In genomic region chr9:37026085-37026935, GRCh38 we compare ENCODE assay signal across 8 cellular contexts. TPM values are rescaled to one million over a fixed set of nuclear protein-coding genes. Genes with fewer than 3 reads are reported as not detected.
DNase-seq lines count a peak whose midpoint lies in the region; ATAC-seq, FAIRE-seq and TF ChIP-seq lines count a peak whose summit lies in the region.

No MANE protein-coding gene starts in this region.

- H3K4me3 Mint-ChIP-seq in CD8-positive, alpha-beta memory T cell = peak overlapping the region in 6 of 7 donors; percentile 37 to 90 (median 64)
- peak overlapping the region; percentile 69 for H3K4me3 Mint-ChIP-seq in activated T-cell treated with anti-CD3 and anti-CD28 coated beads, Interleukin-2, amount 50 U/mL, for 24 hours

- H3K4me1 Mint-ChIP-seq in CD8-positive, alpha-beta memory T cell = peaks cover 28 to 56% (median 37%) of the 10 kb centered on the region in 3 donors
- peaks cover 43% of the 10 kb centered on the region for H3K4me1 Mint-ChIP-seq in activated T-cell treated with anti-CD3 and anti-CD28 coated beads, Interleukin-2, amount 50 U/mL, for 24 hours (ENCODE audit: low read depth)

- CTCF ChIA-PET in CD8-positive, alpha-beta memory T cell (lab: Charles Lee) = no interaction called here

- H3K36me3 Mint-ChIP-seq in CD8-positive, alpha-beta memory T cell = peaks cover 0 to 5% (median 0%) of the 10 kb centered on the region in 3 donors
- H3K36me3 Mint-ChIP-seq in activated T-cell treated with anti-CD3 and anti-CD28 coated beads, Interleukin-2, amount 50 U/mL, for 24 hours (ENCODE audit: low read depth) = no peaks in the 10 kb centered on the region

- POLR2A ChIA-PET in CD8-positive, alpha-beta memory T cell (lab: Charles Lee) = interaction anchor here (0.6 kb wide), 1 partner anchor 1946 kb away, joined by 3 read pairs; the partner anchor contains the start of gene FANCG

- H3K4me3 ChIP-seq in CD8-positive, alpha-beta memory T cell (ENCODE audit: low read length) = peak overlapping the region; percentile 31
- H3K4me3 ChIP-seq in muscle layer of duodenum (ENCODE audit: low read depth in 1 of 2, low read length in 2 of 2) = peak overlapping the region; percentile 22 to 51

- peak overlapping the region in 1 of 8 donors; percentile 53 for H3K27ac Mint-ChIP-seq in CD8-positive, alpha-beta memory T cell
- H3K27ac Mint-ChIP-seq in activated T-cell treated with anti-CD3 and anti-CD28 coated beads, Interleukin-2, amount 50 U/mL, for 24 hours = no peak overlapping the region

- no peak for DNase-seq in CD8-positive, alpha-beta memory T cell
- peak; percentile 43 for DNase-seq in activated T-cell treated with anti-CD3 and anti-CD28 coated beads, Interleukin-2, amount 50 U/mL, for 24 hours
- no peak for DNase-seq in RCC 7860 (ENCODE audit: low spot score)

- no peak for ATAC-seq in HG02981 (IDR thresholded peaks at IDR 0.05; ENCODE audit: unreplicated experiment)
- no peak for ATAC-seq in HG03108 (IDR thresholded peaks at IDR 0.05; ENCODE audit: unreplicated experiment)
- no peak for ATAC-seq in HG02973 (IDR thresholded peaks at IDR 0.05; ENCODE audit: unreplicated experiment)

- FAIRE-seq in RCC 7860 (lab: Jason Lieb, UNC) = no peak

- H3K4me1 ChIP-seq in CD8-positive, alpha-beta memory T cell (ENCODE audit: insufficient read depth, low read length) = peaks cover 53% of the 10 kb centered on the region
- H3K4me1 ChIP-seq in muscle layer of duodenum (ENCODE audit: control insufficient read depth in 1 of 2, insufficient read depth in 2 of 2, low read length in 2 of 2) = peaks cover 0 to 52% of the 10 kb centered on the region in 2 donors

- H3K27ac ChIP-seq in CD8-positive, alpha-beta memory T cell (ENCODE audit: low read depth, low read length) = no peak overlapping the region
- no peak overlapping the region for H3K27ac ChIP-seq in muscle layer of duodenum (ENCODE audit: low read length)

- H3K27me3 ChIP-seq in CD8-positive, alpha-beta memory T cell (ENCODE audit: insufficient read depth, low read length, poor library complexity, severe bottlenecking) = peaks cover 80% of the 10 kb centered on the region
- peaks cover 92% of the 10 kb centered on the region for H3K27me3 ChIP-seq in muscle layer of duodenum (ENCODE audit: low read depth, low read length)

- H3K36me3 ChIP-seq in CD8-positive, alpha-beta memory T cell (ENCODE audit: insufficient read depth, low read length) = no peaks in the 10 kb centered on the region
- no peaks in the 10 kb centered on the region for H3K36me3 ChIP-seq in muscle layer of duodenum (ENCODE audit: control insufficient read depth in 1 of 2, insufficient read depth in 2 of 2, low read length in 2 of 2)

- no peaks in the 10 kb centered on the region for H3K9me3 ChIP-seq in CD8-positive, alpha-beta memory T cell (ENCODE audit: low read length)
- H3K9me3 ChIP-seq in muscle layer of duodenum (ENCODE audit: control insufficient read depth in 1 of 2, low read length in 2 of 2) = peaks cover 0 to 7% of the 10 kb centered on the region in 2 donors

- peaks cover 70 to 92% of the 10 kb centered on the region in 2 donors for H3K27me3 Mint-ChIP-seq in CD8-positive, alpha-beta memory T cell
- peaks cover 95% of the 10 kb centered on the region for H3K27me3 Mint-ChIP-seq in activated T-cell treated with anti-CD3 and anti-CD28 coated beads, Interleukin-2, amount 50 U/mL, for 24 hours

- peaks cover 0 to 4% (median 0%) of the 10 kb centered on the region in 5 donors for H3K9me3 Mint-ChIP-seq in CD8-positive, alpha-beta memory T cell
- no peaks in the 10 kb centered on the region for H3K9me3 Mint-ChIP-seq in activated T-cell treated with anti-CD3 and anti-CD28 coated beads, Interleukin-2, amount 50 U/mL, for 24 hours

- peak; percentile 47 for TF ChIP-seq POLR2A in GM19193 (IDR thresholded peaks at IDR 0.05; ENCODE audit: extremely low read depth, insufficient read depth, insufficient read length)

RNA-seq across cellular contexts. Expression of gene PAX5, which starts 7.8 kb away (rescaled TPM):
- under 1 TPM; 0.18 to 0.29 TPM for total RNA-seq in CD8-positive, alpha-beta memory T cell
- polyA plus RNA-seq in CD8-positive, alpha-beta memory T cell = not detected
